Comparison of ENCODE assay signal across 13 cellular contexts in genomic region chr2:191593622-191594416, GRCh38.
DNase-seq lines count a peak whose midpoint lies in the region; ATAC-seq, FAIRE-seq and TF ChIP-seq lines count a peak whose summit lies in the region.
"Had no signal": no experiment of that assay in that cellular context is flagged by ENCODE, and none has a peak within 500 bp of the region (broad histone marks: within the 10 kb centered on the region; RNA-seq: fewer than 3 reads in every experiment).

No MANE protein-coding gene starts in this region.

- DNase-seq in A549 (ENCODE audit: low read depth in 1 of 2, low spot score in 1 of 2) (peak; percentile 22 to 75), HCEC 1CT (peak; percentile 46), T1000 (lab: John Stamatoyannopoulos, UW) (peak; percentile 69), foreskin keratinocyte (peak; percentile 92 to 96), NCI-H748 (lab: John Stamatoyannopoulos, UW; ENCODE audit: unreplicated experiment) (no peak), medulla oblongata (ENCODE audit: extremely low spot score) (no peak), KG1 (lab: John Stamatoyannopoulos, UW) (no peak)
- DNase-seq: activated naive CD4-positive, alpha-beta T cell; erythroblast had no signal

- TF ChIP-seq RAD21 in A549 (conservative IDR thresholded peaks at IDR 0.05 in 1 of 2, IDR thresholded peaks at IDR 0.05 in 1 of 2), result 0 out of 5 replicates have a peak, but pooled peaks of 1 of the 2 experiments have one; percentile 23

- no peaks in the 10 kb centered on the region for H3K27me3 ChIP-seq in foreskin keratinocyte

- peak in 1 of 2 experiments; percentile 68; a peak in 3 of 5 replicates for TF ChIP-seq EP300 in A549 (IDR thresholded peaks at IDR 0.05)

- CTCF ChIA-PET in A549 (lab: Yijun Ruan, JAX), result no interaction called here

- H3K27ac ChIP-seq in A549, result peak overlapping the region; percentile 82 to 92
- peak overlapping the region; percentile 15 for H3K27ac ChIP-seq in foreskin keratinocyte
- H3K27ac ChIP-seq: parathyroid adenoma had no signal

- 23% methylated on average over 5 of the region's 5 CpGs for WGBS in A549 (ENCODE audit: missing lambda C conversion rate)

- H3K4me1 ChIP-seq in A549 (peaks cover 23% of the 10 kb centered on the region), foreskin keratinocyte (peaks cover 9% of the 10 kb centered on the region)
- H3K4me1 ChIP-seq: parathyroid adenoma had no signal

- peak overlapping the region; percentile 83 for H3K4me2 ChIP-seq in A549

- POLR2A ChIA-PET in A549 (lab: Yijun Ruan, JAX), result no interaction called here

- no peak for FAIRE-seq in A549 (lab: Jason Lieb, UNC)
- FAIRE-seq: H1, TTC549 had no signal

- no peak for TF ChIP-seq POLR2A in A549 (IDR thresholded peaks at IDR 0.05; ENCODE audit: low read length)

- no peak overlapping the region for H3K4me3 ChIP-seq in A549

- H3K9me3 ChIP-seq in A549, result no peaks in the 10 kb centered on the region; the same call in 2 of the 3 replicates

- ATAC-seq in A549, result peak; percentile 91 to 95
- ATAC-seq in foreskin keratinocyte, result peak; percentile 93
- no peak for ATAC-seq in GM21447 (IDR thresholded peaks at IDR 0.05; ENCODE audit: unreplicated experiment)

- TF ChIP-seq CTCF in A549 (IDR thresholded peaks at IDR 0.05) (no peak), foreskin keratinocyte (conservative IDR thresholded peaks at IDR 0.05) (no peak)

TF ChIP-seq in A549, 52 proteins besides CTCF, POLR2A, EP300 and RAD21:
- no peak for TF ChIP-seq RCOR1 (IDR thresholded peaks at IDR 0.05; ENCODE audit: low read depth, low read length)
- TF ChIP-seq JUN (IDR thresholded peaks at IDR 0.05), result peak; percentile 41 to 71; a peak in 3 of 5 replicates
- peak; percentile 45; the same call in 1 of the 2 replicates for TF ChIP-seq GATA3 (IDR thresholded peaks at IDR 0.05; ENCODE audit: borderline replicate concordance)
- TF ChIP-seq FOSL2 (IDR thresholded peaks at IDR 0.05), result peak; percentile 85
- TF ChIP-seq FOSL2 (CRISPR knock-in tag; IDR thresholded peaks at IDR 0.05), result peak; percentile 79
- TF ChIP-seq JUNB (IDR thresholded peaks at IDR 0.05), result peak; percentile 84
- no peak for TF ChIP-seq ATOH8 (CRISPR knock-in tag; IDR thresholded peaks at IDR 0.05; ENCODE audit: low read depth)
- peak; percentile 71 to 76; a peak in 3 of 4 replicates for TF ChIP-seq CEBPB (IDR thresholded peaks at IDR 0.05)

Comparison
In these comparisons a context has a peak if more than half of its experiments do, and no peak if none do; other contexts are left out.
1. DNase-seq: peak in A549 (2 of 2), HCEC 1CT (single experiment), T1000 (single experiment) and foreskin keratinocyte (2 of 2); none in NCI-H748 (single experiment), medulla oblongata (single experiment) and KG1 (single experiment).